ENCODE assay signal across 18 cellular contexts in genomic region chr6:129577691-129578090, GRCh38.
A peak's percentile ranks its signal among the peaks of the same experiment; 100 is the strongest.
DNase-seq lines count a peak whose midpoint lies in the region; TF ChIP-seq lines count a peak whose summit lies in the region.
"Had no signal": no experiment of that assay in that cellular context is flagged by ENCODE, and none has a peak within 500 bp of the region (broad histone marks: within the 10 kb centered on the region; RNA-seq: fewer than 3 reads in every experiment).

No MANE protein-coding gene starts in this region.

- peaks cover 0 to 87% (median 0%) of the 10 kb centered on the region in 11 experiments; a peak in 7 of 22 replicates for H3K36me3 ChIP-seq in BLaER1 treated with 17β-estradiol and CSF1 and Interleukin-3, amounts not matched to agents 10 nM and 100 nM
- H3K36me3 ChIP-seq in mesenchymal stem cell (ENCODE audit: control insufficient read depth in 1 of 2, insufficient read depth in 2 of 2, low read depth in 1 of 2, low read length in 2 of 2) (peaks cover 13 to 38% of the 10 kb centered on the region in 2 experiments), prostate gland (no peaks in the 10 kb centered on the region)

- intact Hi-C loops in prostate gland (cut with DNase I), result no loop called here

- no peak overlapping the region for H2AK5ac ChIP-seq in mesenchymal stem cell (ENCODE audit: low read length, severe bottlenecking)

- peak overlapping the region; percentile 55 for H3K4me3 Mint-ChIP-seq in HFFc6

- no peak overlapping the region for H3K23ac ChIP-seq in mesenchymal stem cell (ENCODE audit: low read length in 2 of 2)

- no peak overlapping the region for H2BK12ac ChIP-seq in mesenchymal stem cell (ENCODE audit: low read length in 2 of 2)

- no peak overlapping the region for H2AFZ ChIP-seq in mesenchymal stem cell (ENCODE audit: low read depth, low read length)

- H3K9ac ChIP-seq in BLaER1 treated with 17β-estradiol and CSF1 and Interleukin-3, amounts not matched to agents 10 nM and 100 nM, result no peak overlapping the region
- peak overlapping the region; percentile 51 for H3K9ac ChIP-seq in mesenchymal stem cell (ENCODE audit: low read length)
- H3K9ac ChIP-seq: KMS-11 had no signal

- no peak overlapping the region for H3K27ac ChIP-seq in BLaER1 treated with 17β-estradiol and CSF1 and Interleukin-3, amounts not matched to agents 10 nM and 100 nM
- H3K27ac ChIP-seq in mesenchymal stem cell (ENCODE audit: low read length, poor library complexity, severe bottlenecking) (no peak overlapping the region), prostate gland (no peak overlapping the region)
- H3K27ac ChIP-seq: A549, KMS-11 had no signal

- no peak overlapping the region for H3K18ac ChIP-seq in mesenchymal stem cell (ENCODE audit: low read depth in 1 of 2, low read length in 2 of 2)

- H3K27me3 Mint-ChIP-seq in HFFc6 (ENCODE audit: insufficient read depth), result peaks cover 5% of the 10 kb centered on the region; the same call in 1 of the 2 replicates

- no peak overlapping the region for H2BK15ac ChIP-seq in mesenchymal stem cell (ENCODE audit: low read depth, poor library complexity, severe bottlenecking)

- H3K4me2 ChIP-seq in BLaER1 treated with 17β-estradiol and CSF1 and Interleukin-3, amounts not matched to agents 10 nM and 100 nM, result peak overlapping the region in 7 of 11 experiments; percentile 10 to 47 (median 39); a peak in 8 of 22 replicates
- no peak overlapping the region for H3K4me2 ChIP-seq in mesenchymal stem cell (ENCODE audit: low read length, poor library complexity, severe bottlenecking)
- H3K4me2 ChIP-seq: A549, KMS-11 had no signal

- H3K4me3 ChIP-seq in BLaER1 treated with 17β-estradiol and CSF1 and Interleukin-3, amounts not matched to agents 10 nM and 100 nM, result no peak overlapping the region
- H3K4me3 ChIP-seq in mesenchymal stem cell (ENCODE audit: insufficient read depth in 1 of 2, low read depth in 1 of 2, low read length in 2 of 2) (no peak overlapping the region), prostate gland (no peak overlapping the region)
- H3K4me3 ChIP-seq: A549, GM12878 had no signal

- peaks cover 11% of the 10 kb centered on the region for H3K79me1 ChIP-seq in mesenchymal stem cell (replicated peaks; ENCODE audit: low read length, poor library complexity, severe bottlenecking)

- peaks cover 54% of the 10 kb centered on the region for H3K36me3 Mint-ChIP-seq in HFFc6 (ENCODE audit: low read depth)

- no peak overlapping the region for H3K4ac ChIP-seq in mesenchymal stem cell (ENCODE audit: low read depth in 1 of 2, low read length in 2 of 2)

- H3K9me3 ChIP-seq in BLaER1 treated with 17β-estradiol and CSF1 and Interleukin-3, amounts not matched to agents 10 nM and 100 nM (replicated peaks in 1 of 11), result 0 out of 22 replicates have a peak, but pooled peaks cover 0 to 11% (median 0%) of the 10 kb centered on the region in 11 experiments
- H3K9me3 ChIP-seq in mesenchymal stem cell (ENCODE audit: control insufficient read depth, low read length) (no peaks in the 10 kb centered on the region), prostate gland (no peaks in the 10 kb centered on the region)
- H3K9me3 ChIP-seq: A549 had no signal

- H3K27me3 ChIP-seq in BLaER1 treated with 17β-estradiol and CSF1 and Interleukin-3, amounts not matched to agents 10 nM and 100 nM, result no peaks in the 10 kb centered on the region
- H3K27me3 ChIP-seq in mesenchymal stem cell (ENCODE audit: control insufficient read depth in 1 of 2, insufficient read depth in 1 of 2, low read length in 2 of 2) (no peaks in the 10 kb centered on the region), prostate gland (replicated peaks; ENCODE audit: insufficient read depth) (no peaks in the 10 kb centered on the region)

- peaks cover 70% of the 10 kb centered on the region for H3K4me1 Mint-ChIP-seq in HFFc6 (ENCODE audit: low read depth)

- peaks cover 11% of the 10 kb centered on the region; the same call in 1 of the 2 replicates for H3K9me3 Mint-ChIP-seq in HFFc6

- TF ChIP-seq CTCF in HFFc6 (IDR thresholded peaks at IDR 0.05), result no peak
- TF ChIP-seq CTCF in prostate gland (IDR thresholded peaks at IDR 0.05), result no peak

- H3K4me1 ChIP-seq in BLaER1 treated with 17β-estradiol and CSF1 and Interleukin-3, amounts not matched to agents 10 nM and 100 nM, result peaks cover 0 to 11% (median 7%) of the 10 kb centered on the region in 10 experiments; a peak in 15 of 20 replicates
- H3K4me1 ChIP-seq in mesenchymal stem cell (ENCODE audit: control insufficient read depth, insufficient read depth, low read depth, low read length), result peaks cover 2% of the 10 kb centered on the region
- H3K4me1 ChIP-seq in prostate gland (replicated peaks), result no peaks in the 10 kb centered on the region

- no peak overlapping the region for H4K8ac ChIP-seq in mesenchymal stem cell (ENCODE audit: low read length)

- peak overlapping the region; percentile 83 for H3K27ac Mint-ChIP-seq in HFFc6

- H3K14ac ChIP-seq in mesenchymal stem cell (ENCODE audit: low read length in 2 of 2), result no peak overlapping the region

- H2BK5ac ChIP-seq in mesenchymal stem cell (ENCODE audit: low read depth, low read length, poor library complexity, severe bottlenecking), result no peak overlapping the region

- no peak overlapping the region for H2BK120ac ChIP-seq in mesenchymal stem cell (ENCODE audit: low read depth, low read length)

- no peak overlapping the region for H4K91ac ChIP-seq in mesenchymal stem cell (ENCODE audit: low read length)

- H4K20me1 ChIP-seq in BLaER1 treated with 17β-estradiol and CSF1 and Interleukin-3, amounts not matched to agents 10 nM and 100 nM, result peaks cover 0 to 32% (median 0%) of the 10 kb centered on the region in 11 experiments; a peak in 4 of 22 replicates

- TF ChIP-seq POLR2A in prostate gland (IDR thresholded peaks at IDR 0.05), result no peak

- no peak for DNase-seq in HFFc6
- DNase-seq in dermis blood vessel endothelial cell, result peak; percentile 49
- no peak for DNase-seq in mesenchymal stem cell
- DNase-seq in prostate gland (ENCODE audit: low spot score), result no peak
- DNase-seq in cortex of kidney (lab: John Stamatoyannopoulos, UW), result no peak
- no peak for DNase-seq in activated CD4-positive, CD25-positive, alpha-beta regulatory T cell (lab: John Stamatoyannopoulos, UW)
- no peak for DNase-seq in NCI-H2029 treated with DMSO at 0.1 percent for 48 hours (lab: John Stamatoyannopoulos, UW)
- DNase-seq: GOT3, MV-4-11, NCI-H1694 treated with DMSO at 0.1 percent for 48 hours, NCI-H2107, NCI-H510A treated with DMSO at 0.1 percent for 48 hours, NCI-H82, SW 1271 had no signal

- 74% methylated on average over 3 of the region's 3 CpGs for WGBS in mesenchymal stem cell
- 82% methylated on average over 3 of the region's 3 CpGs for WGBS in prostate gland
